In the genomic region with DNA sequence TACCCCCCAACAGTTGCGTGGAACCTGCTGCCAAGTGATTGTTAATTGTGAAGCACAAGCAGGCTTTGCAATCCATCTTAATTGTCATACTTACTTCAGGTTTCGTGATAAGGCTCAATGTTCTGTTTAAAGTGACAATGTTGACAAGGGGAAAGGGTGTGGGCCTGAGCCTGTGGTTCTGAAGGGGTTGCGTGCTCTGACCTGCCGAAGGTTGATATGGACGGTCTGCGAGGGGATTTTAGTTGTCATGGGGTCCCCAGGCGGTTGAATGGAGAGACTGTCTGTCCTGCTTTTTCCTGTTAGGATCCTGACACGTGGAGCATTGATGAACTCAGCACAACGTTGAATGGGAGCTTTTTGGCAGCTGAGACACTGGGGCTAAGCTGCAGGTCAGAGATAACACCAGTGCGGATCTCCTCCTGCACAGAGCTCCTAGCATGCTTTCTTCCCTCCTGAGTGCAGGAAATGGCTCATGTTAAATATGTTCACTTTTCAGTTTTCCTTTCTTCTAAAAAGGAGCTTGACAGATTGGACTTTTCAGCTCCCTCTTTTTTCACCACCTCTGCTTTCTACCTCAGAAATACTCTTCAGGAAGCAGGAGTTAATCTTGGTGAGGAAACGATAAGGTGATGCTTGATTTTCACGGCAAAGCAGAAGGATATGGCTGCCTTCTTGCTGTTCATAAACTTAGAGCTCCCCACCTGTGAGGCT, we compare ENCODE assay signal across 17 cellular contexts.
DNase-seq lines count a peak whose midpoint lies in the region; ATAC-seq, FAIRE-seq and TF ChIP-seq lines count a peak whose summit lies in the region.
"Had no signal": no experiment of that assay in that cellular context is flagged by ENCODE, and none has a peak within 500 bp of the region (broad histone marks: within the 10 kb centered on the region; RNA-seq: fewer than 3 reads in every experiment).

No MANE protein-coding gene starts in this region.

- no peak for DNase-seq in activated T-cell treated with anti-CD3 and anti-CD28 coated beads, Interleukin-2, amount 50 U/mL, for 72 hours
- no peak for DNase-seq in activated T-cell treated with anti-CD3 and anti-CD28 coated beads, Interleukin-2, amount 50 U/mL, for 24 hours
- DNase-seq in OCI-M1 (lab: John Stamatoyannopoulos, UW) (peak; percentile 97), endothelial cell of umbilical vein (ENCODE audit: low read depth, low spot score) (peak; percentile 91), neuronal stem cell (ENCODE audit: low spot score) (no peak), DMS153 (lab: John Stamatoyannopoulos, UW) (no peak), D721Med (ENCODE audit: insufficient read length, low spot score) (no peak), GM19240 (ENCODE audit: insufficient read length, low spot score) (no peak)
- DNase-seq: activated gamma-delta T cell treated with Interleukin-2 at 50 U/mL for 16 hours, C1 segment of cervical spinal cord, HFFc6, hippocampal formation, NCI-H1048, posterior cingulate gyrus, SW 1271 had no signal

- H4K20me1 ChIP-seq in endothelial cell of umbilical vein (replicated peaks; ENCODE audit: control insufficient read depth, extremely low read depth, insufficient read depth, low read length), result no peaks in the 10 kb centered on the region

- peaks cover 40% of the 10 kb centered on the region for H3K4me1 Mint-ChIP-seq in activated T-cell treated with anti-CD3 and anti-CD28 coated beads, Interleukin-2, amount 50 U/mL, for 72 hours (ENCODE audit: low read depth)
- peaks cover 41% of the 10 kb centered on the region for H3K4me1 Mint-ChIP-seq in activated T-cell treated with anti-CD3 and anti-CD28 coated beads, Interleukin-2, amount 50 U/mL, for 24 hours (ENCODE audit: low read depth)

- dilution Hi-C loops in endothelial cell of umbilical vein (cut with MboI; ENCODE audit: extremely low pct_ligation_motif_present, low sequenced_read_pairs), result no loop called here

- WGBS in neuronal stem cell (ENCODE audit: extremely low coverage in 2 of 2, insufficient read length in 2 of 2, insufficient replicate concordance in 1 of 2), 2 donors, result no CpG with 5 or more reads among the region's 12 CpGs

- H2BK15ac ChIP-seq in neuronal stem cell (ENCODE audit: low read length), result peak overlapping the region; percentile 5

- peak overlapping the region; percentile 45 to 53 for H3K4me3 Mint-ChIP-seq in activated T-cell treated with anti-CD3 and anti-CD28 coated beads, Interleukin-2, amount 50 U/mL, for 72 hours
- H3K4me3 Mint-ChIP-seq in activated T-cell treated with anti-CD3 and anti-CD28 coated beads, Interleukin-2, amount 50 U/mL, for 24 hours, result no peak overlapping the region
- H3K4me3 Mint-ChIP-seq: HFFc6 had no signal

- FAIRE-seq in endothelial cell of umbilical vein (lab: Jason Lieb, UNC) (peak; percentile 85), D721Med (lab: Jason Lieb, UNC) (no peak)
- FAIRE-seq: A204.1 had no signal

- H3K14ac ChIP-seq in neuronal stem cell (ENCODE audit: low read length), result no peak overlapping the region

- H3K4me2 ChIP-seq in endothelial cell of umbilical vein (ENCODE audit: insufficient read depth, low read length) (peak overlapping the region; percentile 44), neuronal stem cell (ENCODE audit: insufficient read depth, low read length, poor library complexity, severe bottlenecking) (no peak overlapping the region)

- no peaks in the 10 kb centered on the region for H3K79me2 ChIP-seq in endothelial cell of umbilical vein (ENCODE audit: control insufficient read depth, insufficient read depth, low read length)

- peak; percentile 48 for TF ChIP-seq POLR2A in endothelial cell of umbilical vein (IDR thresholded peaks at IDR 0.05; ENCODE audit: low read depth, low read length)

- no peaks in the 10 kb centered on the region for H3K9me3 ChIP-seq in endothelial cell of umbilical vein (replicated peaks; ENCODE audit: control insufficient read depth, insufficient read depth, low read length)
- H3K9me3 ChIP-seq in neuronal stem cell (replicated peaks in 1 of 2; ENCODE audit: control insufficient read depth in 2 of 2, insufficient read depth in 1 of 2, low read depth in 1 of 2, low read length in 2 of 2), result no peaks in the 10 kb centered on the region

- H3K4ac ChIP-seq in neuronal stem cell (ENCODE audit: low read length), result no peak overlapping the region

- H2BK120ac ChIP-seq in neuronal stem cell (ENCODE audit: low read depth, low read length), result no peak overlapping the region

- no peak overlapping the region for H3K27ac Mint-ChIP-seq in activated T-cell treated with anti-CD3 and anti-CD28 coated beads, Interleukin-2, amount 50 U/mL, for 72 hours
- H3K27ac Mint-ChIP-seq in activated T-cell treated with anti-CD3 and anti-CD28 coated beads, Interleukin-2, amount 50 U/mL, for 24 hours, result no peak overlapping the region
- H3K27ac Mint-ChIP-seq: HFFc6; stimulated activated effector memory CD8-positive, alpha-beta T cell treated with anti-CD3 and anti-CD28 coated beads, Interleukin-12 subunit alpha, Interleukin-12 subunit beta, amount 100 ng/mL, for 72 hours had no signal

- no peak for ATAC-seq in activated T-cell treated with anti-CD3 and anti-CD28 coated beads, Interleukin-2, amount 50 U/mL, for 72 hours (replicated peaks in 1 of 2)

- H3K9ac ChIP-seq in endothelial cell of umbilical vein (replicated peaks; ENCODE audit: extremely low read depth, insufficient read depth, low read length) (peak overlapping the region; percentile 14), neuronal stem cell (ENCODE audit: low read depth, low read length, poor library complexity) (no peak overlapping the region)

- H3K4me3 ChIP-seq in endothelial cell of umbilical vein (replicated peaks in 1 of 3; ENCODE audit: insufficient read depth in 1 of 3, low read depth in 1 of 3, low read length in 3 of 3) (no peak overlapping the region), neuronal stem cell (ENCODE audit: low read length in 2 of 2) (no peak overlapping the region)

- CTCF ChIA-PET in endothelial cell of umbilical vein (lab: Charles Lee), result interaction anchor here (0.8 to 2.1 kb wide), 7 partner anchors 9 to 1170 kb away, joined by 3 to 17 read pairs (median 5); no protein-coding TSS in a partner anchor

- H3K4me1 ChIP-seq in endothelial cell of umbilical vein (ENCODE audit: control insufficient read depth, extremely low read depth, insufficient read depth, low read length) (peaks cover 37% of the 10 kb centered on the region), neuronal stem cell (ENCODE audit: control insufficient read depth in 2 of 2, insufficient read depth in 1 of 2, low read depth in 1 of 2, low read length in 2 of 2) (peaks cover 20 to 24% of the 10 kb centered on the region in 2 donors)

- no peak overlapping the region for H2BK5ac ChIP-seq in neuronal stem cell (ENCODE audit: low read length)

- H3K79me1 ChIP-seq in neuronal stem cell (ENCODE audit: low read depth, low read length), result no peaks in the 10 kb centered on the region

- H3K36me3 ChIP-seq in endothelial cell of umbilical vein (ENCODE audit: control insufficient read depth in 2 of 2, extremely low read depth in 1 of 2, insufficient read depth in 2 of 2, low read length in 2 of 2) (no peaks in the 10 kb centered on the region), neuronal stem cell (replicated peaks in 1 of 2; ENCODE audit: control insufficient read depth in 2 of 2, insufficient read depth in 2 of 2, low read length in 2 of 2) (no peaks in the 10 kb centered on the region)

- no peak overlapping the region for H4K8ac ChIP-seq in neuronal stem cell (ENCODE audit: low read depth, low read length)

- peak overlapping the region; percentile 55 for H3K18ac ChIP-seq in neuronal stem cell (ENCODE audit: low read length)

- POLR2A ChIA-PET in endothelial cell of umbilical vein (lab: Charles Lee), result interaction anchor here (0.6 to 1.2 kb wide), 2 partner anchors 14 to 65 kb away, joined by 3 read pairs; no protein-coding TSS in a partner anchor

- H3K27me3 ChIP-seq in endothelial cell of umbilical vein (ENCODE audit: control insufficient read depth in 2 of 2, insufficient read depth in 2 of 2, low read length in 2 of 2) (no peaks in the 10 kb centered on the region), neuronal stem cell (ENCODE audit: control insufficient read depth in 3 of 3, insufficient read depth in 3 of 3, low read depth in 1 of 3, low read length in 3 of 3) (no peaks in the 10 kb centered on the region)

- peaks cover 0 to 1% of the 10 kb centered on the region in 2 donors for H3K36me3 Mint-ChIP-seq in activated T-cell treated with anti-CD3 and anti-CD28 coated beads, Interleukin-2, amount 50 U/mL, for 72 hours (ENCODE audit: insufficient read depth in 2 of 2)
- no peaks in the 10 kb centered on the region for H3K36me3 Mint-ChIP-seq in activated T-cell treated with anti-CD3 and anti-CD28 coated beads, Interleukin-2, amount 50 U/mL, for 24 hours (ENCODE audit: low read depth)
- H3K36me3 Mint-ChIP-seq: stimulated activated effector memory CD8-positive, alpha-beta T cell treated with anti-CD3 and anti-CD28 coated beads, Interleukin-12 subunit alpha, Interleukin-12 subunit beta, amount 100 ng/mL, for 72 hours had no signal

- H3K9me3 Mint-ChIP-seq in activated T-cell treated with anti-CD3 and anti-CD28 coated beads, Interleukin-2, amount 50 U/mL, for 72 hours, result peaks cover 0 to 2% of the 10 kb centered on the region in 2 donors
- H3K9me3 Mint-ChIP-seq in activated T-cell treated with anti-CD3 and anti-CD28 coated beads, Interleukin-2, amount 50 U/mL, for 24 hours, result no peaks in the 10 kb centered on the region
- H3K9me3 Mint-ChIP-seq: HFFc6; stimulated activated effector memory CD8-positive, alpha-beta T cell treated with anti-CD3 and anti-CD28 coated beads, Interleukin-12 subunit alpha, Interleukin-12 subunit beta, amount 100 ng/mL, for 72 hours had no signal

- H2AK5ac ChIP-seq in neuronal stem cell (ENCODE audit: low read depth, low read length), result no peak overlapping the region

- no peak overlapping the region for H3K23ac ChIP-seq in neuronal stem cell (ENCODE audit: low read depth, low read length, poor library complexity)

- H2BK12ac ChIP-seq in neuronal stem cell (ENCODE audit: low read length), result no peak overlapping the region

- no peaks in the 10 kb centered on the region for H3K9me1 ChIP-seq in endothelial cell of umbilical vein (replicated peaks; ENCODE audit: control insufficient read depth, extremely low read depth, insufficient read depth, low read length)

- H3K27ac ChIP-seq in endothelial cell of umbilical vein (ENCODE audit: insufficient read depth, low read depth, low read length) (peak overlapping the region; percentile 53), neuronal stem cell (replicated peaks; ENCODE audit: low read length) (peak overlapping the region; percentile 28)

- TF ChIP-seq CTCF in endothelial cell of umbilical vein (IDR thresholded peaks at IDR 0.05; ENCODE audit: extremely low read depth in 1 of 2, insufficient read depth in 1 of 2, low read depth in 1 of 2, low read length in 2 of 2) (no peak), D721Med (IDR thresholded peaks at IDR 0.05; ENCODE audit: insufficient read depth, missing control alignments) (no peak)

- H3K27me3 Mint-ChIP-seq in activated T-cell treated with anti-CD3 and anti-CD28 coated beads, Interleukin-2, amount 50 U/mL, for 72 hours (ENCODE audit: low read depth), result peaks cover 44% of the 10 kb centered on the region
- H3K27me3 Mint-ChIP-seq in activated T-cell treated with anti-CD3 and anti-CD28 coated beads, Interleukin-2, amount 50 U/mL, for 24 hours, result peaks cover 22% of the 10 kb centered on the region

- intact Hi-C loops in endothelial cell of umbilical vein (cut with micrococcal nuclease), result loop anchor here (1.0 to 5.0 kb wide), 4 partner anchors 13 to 1169 kb away; no protein-coding TSS in a partner anchor

- BruUV-seq in endothelial cell of umbilical vein (replicated peaks; lab: Mats Ljungman, UMichigan), result no TSS peak

- H2AFZ ChIP-seq in endothelial cell of umbilical vein (ENCODE audit: low read depth, low read length), result peak overlapping the region; percentile 76
- peak overlapping the region; percentile 39 for H2AFZ ChIP-seq in neuronal stem cell (ENCODE audit: low read length)

- H4K91ac ChIP-seq in neuronal stem cell (ENCODE audit: low read depth, low read length, poor library complexity), result no peak overlapping the region

Comparison
In these comparisons a context has a peak if more than half of its experiments do, and no peak if none do; other contexts are left out.
1. DNase-seq: peak in OCI-M1 (single experiment) and endothelial cell of umbilical vein (single experiment); none in activated T-cell treated with anti-CD3 and anti-CD28 coated beads, Interleukin-2, amount 50 U/mL, for 72 hours (0 of 2), activated T-cell treated with anti-CD3 and anti-CD28 coated beads, Interleukin-2, amount 50 U/mL, for 24 hours (single experiment), neuronal stem cell (single experiment), DMS153 (single experiment), D721Med (single experiment) and GM19240 (single experiment).